ENCODE assay signal across 15 cellular contexts in the genomic region with DNA sequence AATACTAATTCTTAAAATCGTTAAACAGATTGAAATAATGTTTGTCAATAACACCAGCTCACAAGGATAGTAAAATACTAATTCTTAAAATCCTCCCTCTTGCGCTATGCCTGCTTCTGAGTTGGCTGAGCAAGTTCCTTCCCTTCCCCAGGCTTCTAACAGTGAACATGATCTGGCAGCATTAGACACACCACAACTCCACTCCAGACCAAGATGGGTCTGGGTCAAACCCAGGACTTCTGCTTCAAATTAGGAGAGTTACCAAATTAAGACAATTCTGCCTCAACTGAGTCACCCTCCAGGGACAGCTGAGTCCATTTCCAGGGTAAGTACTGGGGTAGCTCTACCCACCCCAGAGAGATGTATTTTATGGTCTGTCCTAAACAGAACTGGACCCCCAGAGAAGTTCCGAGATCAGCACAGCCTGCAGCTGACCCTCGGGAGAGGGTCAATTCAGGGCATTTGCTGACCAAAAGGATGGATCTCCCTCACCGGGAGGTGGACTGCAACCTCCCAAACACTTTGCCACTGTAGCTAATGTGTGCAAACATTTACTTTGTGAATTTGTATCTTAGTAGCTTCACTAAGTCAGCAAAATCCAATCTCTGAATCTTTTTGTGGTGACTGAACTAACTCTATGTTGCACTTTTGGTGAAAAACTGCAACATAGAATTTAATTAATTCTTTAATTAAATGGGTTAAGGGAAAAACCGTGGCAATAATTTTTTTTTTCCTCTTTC. TPM values are rescaled to one million over a fixed set of nuclear protein-coding genes. Genes with fewer than 3 reads are reported as not detected.
DNase-seq lines count a peak whose midpoint lies in the region; ATAC-seq, FAIRE-seq and TF ChIP-seq lines count a peak whose summit lies in the region.
"Had no signal": no experiment of that assay in that cellular context is flagged by ENCODE, and none has a peak within 500 bp of the region (broad histone marks: within the 10 kb centered on the region; RNA-seq: fewer than 3 reads in every experiment).

No MANE protein-coding gene starts in this region.

- H3K27ac ChIP-seq in Panc1 (ENCODE audit: low read length) (peak overlapping the region; percentile 45; the same call in 1 of the 2 replicates), gastrocnemius medialis (peak overlapping the region in 3 of 4 donors; percentile 0 to 38 (median 15)), upper lobe of right lung (no peak overlapping the region)
- H3K27ac ChIP-seq: colonic mucosa had no signal

- H3K36me3 ChIP-seq in Panc1 (ENCODE audit: control insufficient read depth, insufficient read depth, low read length) (no peaks in the 10 kb centered on the region), gastrocnemius medialis (no peaks in the 10 kb centered on the region), upper lobe of right lung (no peaks in the 10 kb centered on the region)
- H3K36me3 ChIP-seq: colonic mucosa had no signal

- H3K9me3 ChIP-seq in Panc1 (ENCODE audit: control insufficient read depth, insufficient read depth, low read depth, low read length) (peaks cover 8% of the 10 kb centered on the region; the same call in 1 of the 2 replicates), gastrocnemius medialis (no peaks in the 10 kb centered on the region), upper lobe of right lung (no peaks in the 10 kb centered on the region)
- H3K9me3 ChIP-seq: colonic mucosa had no signal

- H3K4me1 ChIP-seq in Panc1 (ENCODE audit: control insufficient read depth, insufficient read depth, low read length) (peaks cover 14% of the 10 kb centered on the region), gastrocnemius medialis (peaks cover 9 to 10% of the 10 kb centered on the region in 2 donors), upper lobe of right lung (peaks cover 5% of the 10 kb centered on the region)
- H3K4me1 ChIP-seq: colonic mucosa had no signal

- TF ChIP-seq POLR2A in gastrocnemius medialis (IDR thresholded peaks at IDR 0.05) = no peak

- intact Hi-C loops in Panc1 (cut with micrococcal nuclease; ENCODE audit: unreplicated experiment) = no loop called here
- intact Hi-C loops in gastrocnemius medialis (cut with DNase I; ENCODE audit: low total_unique reads) = no loop called here
- intact Hi-C loops in upper lobe of right lung (cut with DNase I) = no loop called here

- DNase-seq in EH (ENCODE audit: low read depth) = peak; percentile 75
- no peak for DNase-seq in Panc1 (ENCODE audit: low read depth, low spot score)
- DNase-seq in gastrocnemius medialis = no peak
- DNase-seq in stimulated activated naive CD4-positive, alpha-beta T cell (lab: John Stamatoyannopoulos, UW) = no peak
- no peak for DNase-seq in upper lobe of right lung
- DNase-seq in NCI-H69 (lab: John Stamatoyannopoulos, UW) = no peak
- DNase-seq: activated CD8-positive, alpha-beta T cell treated with anti-CD3 and anti-CD28 coated beads for 36 hours; anterior cingulate cortex; colonic mucosa; NCI-H1417 treated with DMSO at 0.1 percent for 48 hours; small intestine had no signal

- peak; percentile 95 for FAIRE-seq in islet of Langerhans (lab: Jason Lieb, UNC)
- FAIRE-seq: small intestine, urothelium cell line had no signal

- POLR2A ChIA-PET in Panc1 (lab: Charles Lee) = interaction anchor here (0.5 kb wide), 1 partner anchor 842 kb away, joined by 10 read pairs; no protein-coding TSS in a partner anchor

- no peak overlapping the region for H3K4me3 ChIP-seq in Panc1 (ENCODE audit: low read depth in 2 of 2, low read length in 2 of 2)
- no peak overlapping the region for H3K4me3 ChIP-seq in gastrocnemius medialis
- H3K4me3 ChIP-seq in upper lobe of right lung = no peak overlapping the region
- H3K4me3 ChIP-seq: colonic mucosa, lung had no signal

- in situ Hi-C loops in Panc1 (cut with HindIII; ENCODE audit: low pct_unique_long_range_greater_than_20kb, low sequenced_read_pairs) = no loop called here
- in situ Hi-C loops in gastrocnemius medialis (cut with MboI; ENCODE audit: low sequenced_read_pairs in 4 of 4) = no loop called here

- no TSS peak for BruUV-seq in Panc1 (replicated peaks; lab: Mats Ljungman, UMichigan)

- ATAC-seq in Panc1 = no peak
- peak; percentile 63 to 72 for ATAC-seq in gastrocnemius medialis
- ATAC-seq in upper lobe of right lung = no peak
- ATAC-seq: activated CD8-positive, alpha-beta T cell treated with anti-CD3 and anti-CD28 coated beads for 36 hours; stimulated activated effector memory CD8-positive, alpha-beta T cell treated with anti-CD3 and anti-CD28 coated beads, Interleukin-12 subunit alpha, Interleukin-12 subunit beta, amount 100 ng/mL, for 72 hours had no signal

- no peaks in the 10 kb centered on the region for H3K27me3 ChIP-seq in Panc1 (ENCODE audit: control insufficient read depth, insufficient read depth, low read length)
- H3K27me3 ChIP-seq in gastrocnemius medialis = no peaks in the 10 kb centered on the region
- no peaks in the 10 kb centered on the region for H3K27me3 ChIP-seq in upper lobe of right lung
- H3K27me3 ChIP-seq: colonic mucosa had no signal

- TF ChIP-seq CTCF in Panc1 (IDR thresholded peaks at IDR 0.05) (no peak), gastrocnemius medialis (IDR thresholded peaks at IDR 0.05 in 4 of 5, conservative IDR thresholded peaks at IDR 0.05 in 1 of 5) (no peak), upper lobe of right lung (IDR thresholded peaks at IDR 0.05) (no peak)

- CTCF ChIA-PET in Panc1 (lab: Charles Lee) = interaction anchor here (0.7 kb wide), 1 partner anchor 72 kb away, joined by 3 read pairs; no protein-coding TSS in a partner anchor

RNA-seq across cellular contexts. Expression of a gene that starts 48.8 kb away (rescaled TPM):
- total RNA-seq in Panc1 (2021; ENCODE audit: unreplicated experiment) (29.8 TPM), gastrocnemius medialis (100 to 1,000 TPM in 3 of 4 donors, 10 to 100 TPM in 1; 84.9 to 223 (median 163) TPM), upper lobe of right lung (49.6 TPM)
- polyA plus RNA-seq in Panc1 (2012; ENCODE audit: insufficient read length) = 23.2 TPM

Comparison
In these comparisons a context has a peak if more than half of its experiments do, and no peak if none do; other contexts are left out.
1. ATAC-seq: peak in gastrocnemius medialis (2 of 2); none in Panc1 (single experiment) and upper lobe of right lung (single experiment).